12 cellular contexts compared by ENCODE assay signal in the genomic region with DNA sequence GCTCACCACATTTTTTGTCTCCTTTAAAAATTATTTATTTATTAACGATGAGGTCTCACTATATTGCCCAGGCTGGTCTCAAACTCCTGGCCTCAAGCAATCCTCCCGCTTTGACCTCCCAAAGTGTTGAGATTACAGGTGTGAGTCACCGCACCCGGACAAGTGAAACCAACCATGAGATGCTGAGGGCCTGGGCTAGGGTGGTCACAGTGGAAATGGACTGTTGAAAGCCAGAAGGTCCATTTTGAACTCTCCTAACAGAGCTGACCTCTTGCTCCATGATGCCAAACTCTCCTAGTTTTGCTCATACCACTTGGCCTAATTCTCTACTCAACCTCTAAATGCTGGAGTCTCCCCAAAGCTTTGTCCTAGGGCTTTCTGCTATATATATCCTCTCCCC.
DNase-seq lines count a peak whose midpoint lies in the region; ATAC-seq and TF ChIP-seq lines count a peak whose summit lies in the region.
"Had no signal": no experiment of that assay in that cellular context is flagged by ENCODE, and none has a peak within 500 bp of the region (broad histone marks: within the 10 kb centered on the region; RNA-seq: fewer than 3 reads in every experiment).

No MANE protein-coding gene starts in this region.

- no peak for ATAC-seq in heart right ventricle
- no peak for ATAC-seq in upper lobe of left lung (ENCODE audit: low FRiP score in 2 of 2)
- ATAC-seq in GM18867 (IDR thresholded peaks at IDR 0.05; ENCODE audit: unreplicated experiment), result no peak
- ATAC-seq: foreskin keratinocyte had no signal

- no peak overlapping the region for H2BK5ac ChIP-seq in trophoblast cell (ENCODE audit: low read depth, low read length, poor library complexity)

- H3K14ac ChIP-seq in trophoblast cell (ENCODE audit: low read length), result no peak overlapping the region

- H2BK120ac ChIP-seq in trophoblast cell (ENCODE audit: insufficient read depth, low read length, poor library complexity), result no peak overlapping the region

- H2AFZ ChIP-seq in Karpas-422 (ENCODE audit: low read length), result no peak overlapping the region
- no peak overlapping the region for H2AFZ ChIP-seq in trophoblast cell (ENCODE audit: insufficient read depth, low read length, poor library complexity)

- intact Hi-C loops in heart right ventricle (cut with DNase I) (loop anchor here in 2 of 10 donors (10.0 kb wide), 2 partner anchors 98 to 278 kb away; no protein-coding TSS in a partner anchor), esophagus muscularis mucosa (cut with DNase I) (no loop called here), posterior cingulate gyrus (cut with DNase I) (no loop called here)

- peaks cover 0 to 1% (median 0%) of the 10 kb centered on the region in 9 donors for H3K36me3 ChIP-seq in heart right ventricle
- H3K36me3 ChIP-seq in right atrium auricular region, result no peaks in the 10 kb centered on the region
- peaks cover 1% of the 10 kb centered on the region for H3K36me3 ChIP-seq in Karpas-422 (ENCODE audit: insufficient read depth, low read length)
- H3K36me3 ChIP-seq in esophagus muscularis mucosa, result no peaks in the 10 kb centered on the region
- no peaks in the 10 kb centered on the region for H3K36me3 ChIP-seq in upper lobe of left lung
- H3K36me3 ChIP-seq in trophoblast cell (ENCODE audit: control insufficient read depth in 1 of 2, insufficient read depth in 2 of 2, low read length in 2 of 2), result no peaks in the 10 kb centered on the region

- H3K27me3 ChIP-seq in heart right ventricle, result no peaks in the 10 kb centered on the region
- no peaks in the 10 kb centered on the region for H3K27me3 ChIP-seq in right atrium auricular region
- H3K27me3 ChIP-seq in Karpas-422 (ENCODE audit: low read length), result no peaks in the 10 kb centered on the region
- H3K27me3 ChIP-seq in esophagus muscularis mucosa, result no peaks in the 10 kb centered on the region
- no peaks in the 10 kb centered on the region for H3K27me3 ChIP-seq in upper lobe of left lung
- H3K27me3 ChIP-seq in trophoblast cell (ENCODE audit: insufficient read depth, low read length), result no peaks in the 10 kb centered on the region
- H3K27me3 ChIP-seq: foreskin keratinocyte had no signal

- WGBS in heart right ventricle, 2 donors, result 95% methylated on average over 4 of the region's 4 CpGs
- WGBS in esophagus muscularis mucosa, result 97% methylated on average over 4 of the region's 4 CpGs
- 83 to 93% methylated on average over 4 of the region's 4 CpGs for WGBS in upper lobe of left lung, 2 donors
- no CpG with 5 or more reads among the region's 4 CpGs for WGBS in trophoblast cell (ENCODE audit: extremely low coverage, insufficient coverage, insufficient read length)

- H3K4me3 ChIP-seq in heart right ventricle, result no peak overlapping the region
- H3K4me3 ChIP-seq in right atrium auricular region, result no peak overlapping the region
- peak overlapping the region; percentile 14; the same call in 1 of the 2 replicates for H3K4me3 ChIP-seq in Karpas-422 (ENCODE audit: low read length)
- H3K4me3 ChIP-seq in esophagus muscularis mucosa, result no peak overlapping the region
- no peak overlapping the region for H3K4me3 ChIP-seq in upper lobe of left lung
- H3K4me3 ChIP-seq in trophoblast cell (ENCODE audit: low read depth, low read length), result no peak overlapping the region

- H3K4me2 ChIP-seq in Karpas-422 (ENCODE audit: low read depth, low read length, poor library complexity, severe bottlenecking) (peak overlapping the region; percentile 82), trophoblast cell (ENCODE audit: low read length) (no peak overlapping the region)

- TF ChIP-seq EP300 in esophagus muscularis mucosa (IDR thresholded peaks at IDR 0.05) (no peak), upper lobe of left lung (IDR thresholded peaks at IDR 0.05) (no peak)

- peaks cover 19% of the 10 kb centered on the region for H3K79me1 ChIP-seq in trophoblast cell (ENCODE audit: low read length)

- H3K18ac ChIP-seq in trophoblast cell (ENCODE audit: low read length), result no peak overlapping the region

- TF ChIP-seq CTCF in heart right ventricle (IDR thresholded peaks at IDR 0.05), result no peak
- TF ChIP-seq CTCF in right atrium auricular region (IDR thresholded peaks at IDR 0.05), result no peak
- no peak for TF ChIP-seq CTCF in esophagus muscularis mucosa (IDR thresholded peaks at IDR 0.05)
- TF ChIP-seq CTCF in upper lobe of left lung (IDR thresholded peaks at IDR 0.05), result no peak

- TF ChIP-seq POLR2A in esophagus muscularis mucosa (IDR thresholded peaks at IDR 0.05; ENCODE audit: low read depth) (no peak), upper lobe of left lung (IDR thresholded peaks at IDR 0.05) (no peak)

- H3K79me2 ChIP-seq in Karpas-422 (ENCODE audit: low read length) (peaks cover 35% of the 10 kb centered on the region), trophoblast cell (ENCODE audit: control insufficient read depth, insufficient read depth, low read length, poor library complexity) (peaks cover 12% of the 10 kb centered on the region)

- H4K12ac ChIP-seq in trophoblast cell (ENCODE audit: low read depth, low read length), result no peak overlapping the region

- H3K4ac ChIP-seq in trophoblast cell (ENCODE audit: low read depth, low read length), result no peak overlapping the region

- H3K9me3 ChIP-seq in heart right ventricle (no peaks in the 10 kb centered on the region), right atrium auricular region (no peaks in the 10 kb centered on the region), Karpas-422 (ENCODE audit: low read length) (no peaks in the 10 kb centered on the region), esophagus muscularis mucosa (no peaks in the 10 kb centered on the region), upper lobe of left lung (no peaks in the 10 kb centered on the region), trophoblast cell (ENCODE audit: insufficient read depth, low read depth, low read length) (no peaks in the 10 kb centered on the region)

- DNase-seq in heart right ventricle (no peak), right atrium auricular region (ENCODE audit: low spot score) (no peak), Karpas-422 (no peak), esophagus muscularis mucosa (ENCODE audit: extremely low spot score) (no peak), upper lobe of left lung (no peak), trophoblast cell (no peak), posterior cingulate gyrus (no peak)
- DNase-seq: foreskin keratinocyte; mammary epithelial cell; NCI-H2029; stimulated activated CD4-positive, alpha-beta T cell treated with anti-CD3 and anti-CD28 coated beads, Interleukin-12 subunit alpha, Interleukin-12 subunit beta, amount 100 ng/mL, for 4 hours had no signal

- H3K23ac ChIP-seq in trophoblast cell (ENCODE audit: low read length), result no peak overlapping the region

- H3K9me2 ChIP-seq in Karpas-422 (replicated peaks; ENCODE audit: insufficient read depth, low read length), result no peaks in the 10 kb centered on the region

- no peak overlapping the region for H4K91ac ChIP-seq in trophoblast cell (ENCODE audit: low read depth, low read length)

- no peak overlapping the region for H2AK5ac ChIP-seq in trophoblast cell (ENCODE audit: low read length)

- H3K9ac ChIP-seq in Karpas-422 (ENCODE audit: low read length), result peak overlapping the region; percentile 41
- no peak overlapping the region for H3K9ac ChIP-seq in trophoblast cell (ENCODE audit: low read length)

- H4K20me1 ChIP-seq in Karpas-422 (ENCODE audit: insufficient read depth, low read depth, low read length), result no peaks in the 10 kb centered on the region

- no peak overlapping the region for H2BK12ac ChIP-seq in trophoblast cell (ENCODE audit: low read length)

- H3K4me1 ChIP-seq in heart right ventricle (peaks cover 5 to 85% (median 49%) of the 10 kb centered on the region in 9 donors), right atrium auricular region (peaks cover 0 to 33% of the 10 kb centered on the region in 2 donors), Karpas-422 (ENCODE audit: low read length) (peaks cover 81% of the 10 kb centered on the region), esophagus muscularis mucosa (peaks cover 23 to 66% (median 32%) of the 10 kb centered on the region in 4 donors), upper lobe of left lung (peaks cover 32 to 53% (median 37%) of the 10 kb centered on the region in 4 donors), trophoblast cell (ENCODE audit: control insufficient read depth in 1 of 2, insufficient read depth in 2 of 2, low read length in 2 of 2) (peaks cover 5 to 12% of the 10 kb centered on the region in 2 experiments)

- H4K8ac ChIP-seq in trophoblast cell (ENCODE audit: low read depth, low read length), result no peak overlapping the region

- H3K27ac ChIP-seq in heart right ventricle (peak overlapping the region in 6 of 10 donors; percentile 3 to 99 (median 32)), right atrium auricular region (peak overlapping the region in 1 of 2 donors; percentile 27), Karpas-422 (ENCODE audit: low read length) (peak overlapping the region; percentile 100), esophagus muscularis mucosa (replicated peaks in 1 of 4) (peak overlapping the region; percentile 40 to 51 (median 46)), upper lobe of left lung (peak overlapping the region; percentile 19 to 95 (median 52)), trophoblast cell (ENCODE audit: low read depth, low read length) (no peak overlapping the region)
- H3K27ac ChIP-seq: foreskin keratinocyte had no signal
